10 cellular contexts compared by ENCODE assay signal in the genomic region with DNA sequence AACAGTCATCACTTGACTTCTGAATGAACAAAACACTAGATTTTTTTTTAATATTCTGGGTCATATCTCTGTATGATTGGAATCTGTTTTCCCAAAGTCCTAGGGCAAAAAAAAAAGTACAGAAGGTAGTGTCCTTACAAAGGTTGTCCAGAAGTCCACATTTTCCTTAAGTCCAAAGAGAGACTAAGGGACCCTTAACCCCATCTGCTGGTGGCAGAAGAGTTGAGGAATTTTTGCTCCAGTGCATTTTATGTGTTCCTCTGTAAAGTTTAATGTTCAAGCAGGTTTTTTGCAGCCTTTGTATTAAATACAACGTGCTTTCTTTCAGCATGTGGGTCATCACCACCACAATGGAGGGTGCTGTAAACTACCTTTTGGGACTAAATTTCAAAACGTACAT.
A peak's percentile ranks its signal among the peaks of the same experiment; 100 is the strongest.
DNase-seq lines count a peak whose midpoint lies in the region; ATAC-seq and FAIRE-seq lines count a peak whose summit lies in the region.
"Had no signal": no experiment of that assay in that cellular context is flagged by ENCODE, and none has a peak within 500 bp of the region (broad histone marks: within the 10 kb centered on the region; RNA-seq: fewer than 3 reads in every experiment).

No MANE protein-coding gene starts in this region.

- intact Hi-C loops in Right ventricle myocardium superior (cut with DNase I) (no loop called here), left ventricle myocardium superior (cut with micrococcal nuclease) (no loop called here)

- FAIRE-seq in RCC 7860 (lab: Jason Lieb, UNC), result no peak

- ATAC-seq in Right ventricle myocardium superior (ENCODE audit: poor library complexity) (peak; percentile 55), left ventricle myocardium superior (no peak), GM21786 (IDR thresholded peaks at IDR 0.05; ENCODE audit: unreplicated experiment) (no peak)

- DNase-seq in Right ventricle myocardium superior (no peak), left ventricle myocardium superior (no peak), RCC 7860 (ENCODE audit: low spot score) (peak; percentile 10), fibroblast of gingiva (ENCODE audit: low read depth) (peak; percentile 46), smooth muscle cell of the brain vasculature (ENCODE audit: low read depth, low spot score) (peak; percentile 40), NCI-H1436 treated with DMSO at 0.1 percent for 48 hours (lab: John Stamatoyannopoulos, UW) (no peak)
- no peak for DNase-seq in stimulated activated naive CD4-positive, alpha-beta T cell treated with Interleukin-2 at 50 U/mL for 16 hours (lab: John Stamatoyannopoulos, UW)
- DNase-seq: activated CD4-positive, CD25-positive, alpha-beta regulatory T cell; NCI-H345 had no signal

Comparison
In these comparisons a context has a peak if more than half of its experiments do, and no peak if none do; other contexts are left out.
1. DNase-seq: peak in RCC 7860 (single experiment), fibroblast of gingiva (single experiment) and smooth muscle cell of the brain vasculature (single experiment); none in Right ventricle myocardium superior (single experiment), left ventricle myocardium superior (single experiment), NCI-H1436 treated with DMSO at 0.1 percent for 48 hours (single experiment) and stimulated activated naive CD4-positive, alpha-beta T cell treated with Interleukin-2 at 50 U/mL for 16 hours (single experiment).